ENCODE assay signal across 22 cellular contexts in the genomic region with DNA sequence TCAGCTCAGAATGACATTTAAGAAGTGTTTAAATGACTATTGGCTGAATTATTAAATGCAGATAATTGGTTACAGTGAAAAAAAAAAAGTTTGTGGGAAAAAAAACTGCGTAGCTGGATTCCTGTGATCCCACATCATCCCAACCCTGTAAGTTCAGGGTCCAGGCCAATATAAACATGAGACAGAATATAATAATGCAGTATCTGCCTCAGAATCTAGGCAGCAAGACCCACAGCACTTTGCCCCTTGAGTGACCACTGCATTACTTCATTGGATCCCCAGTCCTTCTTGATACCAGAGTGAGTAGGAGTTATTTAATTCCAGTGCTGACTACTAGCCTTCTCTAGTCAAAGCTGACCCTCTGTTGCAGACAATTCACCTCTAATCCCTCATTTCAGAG.
DNase-seq lines count a peak whose midpoint lies in the region; ATAC-seq and TF ChIP-seq lines count a peak whose summit lies in the region.
"Had no signal": no experiment of that assay in that cellular context is flagged by ENCODE, and none has a peak within 500 bp of the region (broad histone marks: within the 10 kb centered on the region; RNA-seq: fewer than 3 reads in every experiment).

No MANE protein-coding gene starts in this region.

- no peak overlapping the region for H3K9ac ChIP-seq in adipocyte (ENCODE audit: low read length)
- H3K9ac ChIP-seq: KMS-11, parathyroid adenoma had no signal

- no peaks in the 10 kb centered on the region for H3K36me3 ChIP-seq in adipocyte (ENCODE audit: control insufficient read depth, insufficient read depth, low read length, severe bottlenecking)
- H3K36me3 ChIP-seq in right lobe of liver, result no peaks in the 10 kb centered on the region

- H3K4me3 Mint-ChIP-seq in stimulated activated naive B cell treated with anti-CD40 and anti-IgM and Interleukin-4, amounts not matched to agents 10 μg/mL and 1 μg/mL and 100 μg/mL, for 72 hours, result no peak overlapping the region
- no peak overlapping the region for H3K4me3 Mint-ChIP-seq in effector memory CD8-positive, alpha-beta T cell
- H3K4me3 Mint-ChIP-seq: activated CD8-positive, alpha-beta memory T cell treated with anti-CD3 and anti-CD28 coated beads, Interleukin-2, amount 10 ng/mL, durations not matched to agents 7 days and 5 days; activated T-helper 17 cell treated with anti-CD3 and anti-CD28 coated beads, Interleukin-2, amount 50 U/mL, for 72 hours; CD4-positive, CD25-positive, alpha-beta regulatory T cell; naive thymus-derived CD8-positive, alpha-beta T cell; stimulated activated naive CD8-positive, alpha-beta T cell treated with anti-CD3 and anti-CD28 coated beads, Interleukin-15, amount 100 ng/mL, for 72 hours; type B pancreatic cell had no signal

- peak; percentile 29 for DNase-seq in NCI-H82 treated with DMSO at 0.1 percent for 48 hours (lab: John Stamatoyannopoulos, UW; ENCODE audit: unreplicated experiment)
- DNase-seq in NCI-H82 (lab: John Stamatoyannopoulos, UW), result no peak
- peak; percentile 45 for DNase-seq in adipocyte (ENCODE audit: low read depth)
- peak; percentile 88 for DNase-seq in fibroblast of mammary gland (ENCODE audit: low read depth)
- DNase-seq in stimulated activated naive B cell treated with anti-CD40 and anti-IgM and Interleukin-4, amounts not matched to agents 10 μg/mL and 1 μg/mL and 100 μg/mL, for 72 hours, result no peak
- DNase-seq in coronary artery (ENCODE audit: low spot score), result no peak
- no peak for DNase-seq in right lobe of liver
- no peak for DNase-seq in effector memory CD8-positive, alpha-beta T cell
- DNase-seq: activated CD4-positive, alpha-beta T cell treated with anti-CD3 and anti-CD28 coated beads for 4 hours; activated CD8-positive, alpha-beta memory T cell treated with anti-CD3 and anti-CD28 coated beads, Interleukin-2, amount 10 ng/mL, durations not matched to agents 7 days and 5 days; CD4-positive, CD25-positive, alpha-beta regulatory T cell; mesenchymal stem cell; naive thymus-derived CD8-positive, alpha-beta T cell; NCI-H1105; NCI-H510A; stimulated activated naive CD8-positive, alpha-beta T cell treated with anti-CD3 and anti-CD28 coated beads, Interleukin-15, amount 100 ng/mL, for 72 hours had no signal

- WGBS in right lobe of liver (ENCODE audit: insufficient coverage, low coverage, low lambda C conversion rate, missing lambda C conversion rate), result 75% methylated on average over 1 of the region's 1 CpG

- H3K36me3 Mint-ChIP-seq in stimulated activated naive B cell treated with anti-CD40 and anti-IgM and Interleukin-4, amounts not matched to agents 10 μg/mL and 1 μg/mL and 100 μg/mL, for 72 hours, result no peaks in the 10 kb centered on the region
- H3K36me3 Mint-ChIP-seq in effector memory CD8-positive, alpha-beta T cell (ENCODE audit: insufficient read depth), result no peaks in the 10 kb centered on the region
- H3K36me3 Mint-ChIP-seq: activated CD8-positive, alpha-beta memory T cell treated with anti-CD3 and anti-CD28 coated beads, Interleukin-2, amount 10 ng/mL, durations not matched to agents 7 days and 5 days; CD4-positive, CD25-positive, alpha-beta regulatory T cell; naive thymus-derived CD8-positive, alpha-beta T cell; type B pancreatic cell had no signal

- intact Hi-C loops in right lobe of liver (cut with DNase I), result no loop called here

- H3K27ac Mint-ChIP-seq in stimulated activated naive B cell treated with anti-CD40 and anti-IgM and Interleukin-4, amounts not matched to agents 10 μg/mL and 1 μg/mL and 100 μg/mL, for 72 hours, result no peak overlapping the region
- no peak overlapping the region for H3K27ac Mint-ChIP-seq in effector memory CD8-positive, alpha-beta T cell
- H3K27ac Mint-ChIP-seq: activated CD8-positive, alpha-beta memory T cell treated with anti-CD3 and anti-CD28 coated beads, Interleukin-2, amount 10 ng/mL, durations not matched to agents 7 days and 5 days; activated T-helper 17 cell treated with anti-CD3 and anti-CD28 coated beads, Interleukin-2, amount 50 U/mL, for 72 hours; CD4-positive, CD25-positive, alpha-beta regulatory T cell; naive thymus-derived CD8-positive, alpha-beta T cell; stimulated activated naive CD8-positive, alpha-beta T cell treated with anti-CD3 and anti-CD28 coated beads, Interleukin-15, amount 100 ng/mL, for 72 hours; type B pancreatic cell had no signal

- no peak for TF ChIP-seq POLR2A in right lobe of liver (IDR thresholded peaks at IDR 0.05)

- TF ChIP-seq CTCF in fibroblast of mammary gland (conservative IDR thresholded peaks at IDR 0.05; ENCODE audit: control insufficient read depth, insufficient read depth, low read depth, low read length) (no peak), coronary artery (IDR thresholded peaks at IDR 0.05) (no peak), right lobe of liver (IDR thresholded peaks at IDR 0.05) (no peak)

- no peak overlapping the region for H3K4me3 ChIP-seq in adipocyte (ENCODE audit: low read length)
- no peak overlapping the region for H3K4me3 ChIP-seq in fibroblast of mammary gland (ENCODE audit: control insufficient read depth, low read depth, low read length)
- no peak overlapping the region for H3K4me3 ChIP-seq in coronary artery
- no peak overlapping the region for H3K4me3 ChIP-seq in right lobe of liver

- H3K9me3 ChIP-seq in adipocyte (ENCODE audit: control insufficient read depth, low read length) (no peaks in the 10 kb centered on the region), right lobe of liver (no peaks in the 10 kb centered on the region)

- H3K4me1 ChIP-seq in adipocyte (ENCODE audit: control insufficient read depth, insufficient read depth, low read length) (no peaks in the 10 kb centered on the region), right lobe of liver (no peaks in the 10 kb centered on the region)
- H3K4me1 ChIP-seq: parathyroid adenoma had no signal

- no peak for ATAC-seq in stimulated activated naive B cell treated with anti-CD40 and anti-IgM and Interleukin-4, amounts not matched to agents 10 μg/mL and 1 μg/mL and 100 μg/mL, for 72 hours (replicated peaks)
- no peak for ATAC-seq in right lobe of liver
- ATAC-seq in effector memory CD8-positive, alpha-beta T cell (replicated peaks), result no peak
- ATAC-seq: activated CD8-positive, alpha-beta memory T cell treated with anti-CD3 and anti-CD28 coated beads, Interleukin-2, amount 10 ng/mL, durations not matched to agents 7 days and 5 days; activated T-helper 17 cell treated with anti-CD3 and anti-CD28 coated beads, Interleukin-2, amount 50 U/mL, for 72 hours; naive thymus-derived CD8-positive, alpha-beta T cell; stimulated activated naive CD8-positive, alpha-beta T cell treated with anti-CD3 and anti-CD28 coated beads, Interleukin-15, amount 100 ng/mL, for 72 hours had no signal

- H3K4me1 Mint-ChIP-seq in stimulated activated naive B cell treated with anti-CD40 and anti-IgM and Interleukin-4, amounts not matched to agents 10 μg/mL and 1 μg/mL and 100 μg/mL, for 72 hours, result no peaks in the 10 kb centered on the region
- H3K4me1 Mint-ChIP-seq in effector memory CD8-positive, alpha-beta T cell (ENCODE audit: low read depth in 2 of 2), result no peaks in the 10 kb centered on the region
- H3K4me1 Mint-ChIP-seq: activated CD8-positive, alpha-beta memory T cell treated with anti-CD3 and anti-CD28 coated beads, Interleukin-2, amount 10 ng/mL, durations not matched to agents 7 days and 5 days; activated T-helper 17 cell treated with anti-CD3 and anti-CD28 coated beads, Interleukin-2, amount 50 U/mL, for 72 hours; CD4-positive, CD25-positive, alpha-beta regulatory T cell; naive thymus-derived CD8-positive, alpha-beta T cell; stimulated activated naive CD8-positive, alpha-beta T cell treated with anti-CD3 and anti-CD28 coated beads, Interleukin-15, amount 100 ng/mL, for 72 hours had no signal

- H3K27me3 ChIP-seq in adipocyte (replicated peaks; ENCODE audit: control insufficient read depth, insufficient read depth, low read length) (no peaks in the 10 kb centered on the region), right lobe of liver (no peaks in the 10 kb centered on the region)

- peaks cover 0 to 2% of the 10 kb centered on the region in 2 donors for H3K9me3 Mint-ChIP-seq in stimulated activated naive B cell treated with anti-CD40 and anti-IgM and Interleukin-4, amounts not matched to agents 10 μg/mL and 1 μg/mL and 100 μg/mL, for 72 hours
- peaks cover 0 to 10% of the 10 kb centered on the region in 2 donors for H3K9me3 Mint-ChIP-seq in effector memory CD8-positive, alpha-beta T cell

- H3K27me3 Mint-ChIP-seq in stimulated activated naive B cell treated with anti-CD40 and anti-IgM and Interleukin-4, amounts not matched to agents 10 μg/mL and 1 μg/mL and 100 μg/mL, for 72 hours, result no peaks in the 10 kb centered on the region
- H3K27me3 Mint-ChIP-seq in effector memory CD8-positive, alpha-beta T cell, result no peaks in the 10 kb centered on the region
- H3K27me3 Mint-ChIP-seq: activated CD8-positive, alpha-beta memory T cell treated with anti-CD3 and anti-CD28 coated beads, Interleukin-2, amount 10 ng/mL, durations not matched to agents 7 days and 5 days; activated T-helper 17 cell treated with anti-CD3 and anti-CD28 coated beads, Interleukin-2, amount 50 U/mL, for 72 hours; CD4-positive, CD25-positive, alpha-beta regulatory T cell; stimulated activated naive CD8-positive, alpha-beta T cell treated with anti-CD3 and anti-CD28 coated beads, Interleukin-15, amount 100 ng/mL, for 72 hours; type B pancreatic cell had no signal

- H3K27ac ChIP-seq in coronary artery (no peak overlapping the region), right lobe of liver (no peak overlapping the region)
- H3K27ac ChIP-seq: 22Rv1, KMS-11, parathyroid adenoma, RWPE1 had no signal

Comparison
In these comparisons a context has a peak if more than half of its experiments do, and no peak if none do; other contexts are left out.
1. DNase-seq: peak in NCI-H82 treated with DMSO at 0.1 percent for 48 hours (single experiment), adipocyte (single experiment) and fibroblast of mammary gland (single experiment); none in NCI-H82 (single experiment), stimulated activated naive B cell treated with anti-CD40 and anti-IgM and Interleukin-4, amounts not matched to agents 10 μg/mL and 1 μg/mL and 100 μg/mL, for 72 hours (single experiment), coronary artery (single experiment), right lobe of liver (0 of 3) and effector memory CD8-positive, alpha-beta T cell (0 of 3).